8 cellular contexts compared by ENCODE assay signal in genomic region chr17:76737082-76737675, GRCh38. TPM values are rescaled to one million over a fixed set of nuclear protein-coding genes. Genes with fewer than 3 reads are reported as not detected.
DNase-seq lines count a peak whose midpoint lies in the region; ATAC-seq and TF ChIP-seq lines count a peak whose summit lies in the region.

TSS of gene SRSF2 (minus strand) at chr17:76737331. CDS start at chr17:76737160, 171 bp downstream.

- intact Hi-C loops in CD8-positive, alpha-beta T cell (cut with DNase I, micrococcal nuclease): loop anchor here (1.0 to 10.0 kb wide), 16 partner anchors 11 to 1405 kb away; partner anchors contain the start of genes JMJD6 (in 2 of the 2), METTL23 (in 2 of the 2), SEC14L1 (in 2 of the 2) and TMC8 (in 1 of the 2)

- H3K4me3 ChIP-seq in CD8-positive, alpha-beta T cell (ENCODE audit: low read depth, low read length): peak within 1 kb of the TSS; percentile 88
- peak within 1 kb of the TSS; percentile 100 for H3K4me3 ChIP-seq in lung

- no peak for TF ChIP-seq CTCF in CD8-positive, alpha-beta T cell (IDR thresholded peaks at IDR 0.05)
- no peak for TF ChIP-seq CTCF in lung (IDR thresholded peaks at IDR 0.05; ENCODE audit: control extremely low read depth, extremely low read depth)

- peak; percentile 96 to 99 (median 98) for DNase-seq in CD8-positive, alpha-beta T cell
- peak; percentile 75 for DNase-seq in HS-27A (ENCODE audit: low read depth)
- DNase-seq in NK-92 (lab: John Stamatoyannopoulos, UW; ENCODE audit: unreplicated experiment): peak; percentile 82
- DNase-seq in activated CD8-positive, alpha-beta memory T cell treated with anti-CD3 and anti-CD28 coated beads for 1 hour (ENCODE audit: extremely low read depth in 1 of 2, low read depth in 1 of 2): peak; percentile 95 to 97
- DNase-seq in effector CD4-positive, alpha-beta T cell: peak; percentile 97
- DNase-seq in lung (ENCODE audit: low spot score): peak; percentile 97
- peak; percentile 96 to 98 (median 97) for DNase-seq in stimulated activated CD4-positive, alpha-beta T cell treated with anti-CD3 and anti-CD28 coated beads, TNF-alpha, amount 100 ng/mL, for 4 hours (ENCODE audit: low read depth in 3 of 3)

- CTCF ChIA-PET in CD8-positive, alpha-beta T cell (lab: Charles Lee): interaction anchor here (0.8 to 4.8 kb wide), 3 partner anchors 10 to 179 kb away, joined by 3 to 23 read pairs (median 14); no protein-coding TSS in a partner anchor

- H3K4me1 Mint-ChIP-seq in CD8-positive, alpha-beta T cell (ENCODE audit: low read depth): peaks cover 59% of the 10 kb centered on the region

- H3K27ac Mint-ChIP-seq in CD8-positive, alpha-beta T cell: peak within 1 kb of the TSS; percentile 97

- peaks cover 62% of the 10 kb centered on the region for H3K36me3 Mint-ChIP-seq in CD8-positive, alpha-beta T cell

- H3K27me3 ChIP-seq in CD8-positive, alpha-beta T cell (ENCODE audit: insufficient read depth, low read length): no peaks in the 10 kb centered on the region
- no peaks in the 10 kb centered on the region for H3K27me3 ChIP-seq in lung (ENCODE audit: control insufficient read depth, insufficient read depth)

- H3K4me3 Mint-ChIP-seq in CD8-positive, alpha-beta T cell: peak within 1 kb of the TSS; percentile 96

- H3K36me3 ChIP-seq in CD8-positive, alpha-beta T cell (ENCODE audit: insufficient read depth, low read length): peaks cover 16% of the 10 kb centered on the region
- peaks cover 7 to 15% of the 10 kb centered on the region in 2 donors for H3K36me3 ChIP-seq in lung (ENCODE audit: control insufficient read depth in 2 of 2, insufficient read depth in 2 of 2, low read length in 2 of 2)

- H3K9me3 Mint-ChIP-seq in CD8-positive, alpha-beta T cell: no peaks in the 10 kb centered on the region

- 0% methylated on average over 54 to 60 of the region's 60 CpGs for WGBS in lung, 2 donors

- H3K27me3 Mint-ChIP-seq in CD8-positive, alpha-beta T cell (ENCODE audit: low read depth): no peaks in the 10 kb centered on the region

- H3K27ac ChIP-seq in CD8-positive, alpha-beta T cell (ENCODE audit: low read depth, low read length): peak within 1 kb of the TSS; percentile 93
- peak within 1 kb of the TSS; percentile 100 for H3K27ac ChIP-seq in lung (ENCODE audit: low read depth in 1 of 2, low read length in 1 of 2)

- H3K9me3 ChIP-seq in CD8-positive, alpha-beta T cell (ENCODE audit: low read length): no peaks in the 10 kb centered on the region
- no peaks in the 10 kb centered on the region for H3K9me3 ChIP-seq in lung (ENCODE audit: control insufficient read depth in 2 of 2, insufficient read depth in 1 of 2, low read length in 1 of 2)

- peaks cover 44% of the 10 kb centered on the region for H3K4me1 ChIP-seq in CD8-positive, alpha-beta T cell (ENCODE audit: insufficient read depth, low read length)
- H3K4me1 ChIP-seq in lung (ENCODE audit: control insufficient read depth in 2 of 2, insufficient read depth in 2 of 2, low read length in 2 of 2): peaks cover 0 to 13% of the 10 kb centered on the region in 2 donors

- POLR2A ChIA-PET in CD8-positive, alpha-beta T cell (lab: Charles Lee): interaction anchor here (0.7 to 3.8 kb wide), 16 partner anchors 10 to 384 kb away, joined by 3 to 80 read pairs (median 5); partner anchors contain the start of genes JMJD6, METTL23 and UBE2O

- ATAC-seq in CD8-positive, alpha-beta T cell: peak; percentile 79
- ATAC-seq in GM19467 (IDR thresholded peaks at IDR 0.05; ENCODE audit: unreplicated experiment): peak; percentile 66
- peak; percentile 87 for ATAC-seq in lung (ENCODE audit: insufficient read depth, low FRiP score)

RNA-seq across cellular contexts. Expression of gene SRSF2, which starts in this region (rescaled TPM):
- total RNA-seq in CD8-positive, alpha-beta T cell: 100 to 1,000 TPM; 621 to 637 TPM
- 100 to 1,000 TPM; 172 to 215 TPM for total RNA-seq in lung
- polyA plus RNA-seq in lung: 100 to 1,000 TPM; 136 to 251 TPM

Comparison
In these comparisons a context has a peak if more than half of its experiments do, and no peak if none do; other contexts are left out.
1. Peak in every context shown above with its lines: DNase-seq, ATAC-seq, H3K4me3 ChIP-seq and H3K27ac ChIP-seq.